11 cellular contexts compared by ENCODE assay signal in the genomic region with DNA sequence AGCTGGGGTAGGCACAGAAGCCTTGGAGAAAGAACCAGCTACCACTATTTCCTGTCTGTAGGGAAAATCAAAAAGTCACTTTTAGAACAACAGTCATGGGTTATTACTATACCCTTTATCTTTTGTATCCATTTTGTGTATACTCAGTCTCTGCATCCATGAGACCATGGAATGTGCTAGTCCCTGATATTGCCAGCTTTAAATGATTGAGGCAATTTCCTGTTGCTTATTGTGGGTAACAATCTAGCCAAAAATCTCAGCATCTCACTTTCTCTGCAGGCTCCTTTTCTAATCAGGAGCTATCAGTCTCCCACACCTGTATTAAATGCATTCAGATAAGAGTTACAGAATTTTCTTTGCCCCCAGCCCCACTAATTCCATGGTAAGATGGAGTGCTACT. TPM values are rescaled to one million over a fixed set of nuclear protein-coding genes. Genes with fewer than 3 reads are reported as not detected.
DNase-seq lines count a peak whose midpoint lies in the region; ATAC-seq, FAIRE-seq and TF ChIP-seq lines count a peak whose summit lies in the region.
"Had no signal": no experiment of that assay in that cellular context is flagged by ENCODE, and none has a peak within 500 bp of the region (broad histone marks: within the 10 kb centered on the region; RNA-seq: fewer than 3 reads in every experiment).

No MANE protein-coding gene starts in this region.

- H3K79me2 ChIP-seq in astrocyte (ENCODE audit: insufficient read depth, low read length): peaks cover 48% of the 10 kb centered on the region
- H3K79me2 ChIP-seq in neural progenitor cell (ENCODE audit: low read depth): peaks cover 39% of the 10 kb centered on the region

- H4K20me1 ChIP-seq in astrocyte (ENCODE audit: insufficient read depth, low read length) (peaks cover 59% of the 10 kb centered on the region), neural progenitor cell (ENCODE audit: low read depth) (peaks cover 31% of the 10 kb centered on the region)

- H2AFZ ChIP-seq in astrocyte (ENCODE audit: low read depth, low read length) (no peak overlapping the region), neural progenitor cell (replicated peaks) (no peak overlapping the region)

- peaks cover 45% of the 10 kb centered on the region for H3K4me1 Mint-ChIP-seq in CD8-positive, alpha-beta T cell (ENCODE audit: low read depth)
- peaks cover 61% of the 10 kb centered on the region for H3K4me1 Mint-ChIP-seq in HFFc6 (ENCODE audit: low read depth)
- peaks cover 23% of the 10 kb centered on the region for H3K4me1 Mint-ChIP-seq in astrocyte (ENCODE audit: low read depth, unreplicated experiment)
- peaks cover 25% of the 10 kb centered on the region for H3K4me1 Mint-ChIP-seq in neural progenitor cell

- peaks cover 34% of the 10 kb centered on the region for H3K4me1 ChIP-seq in CD8-positive, alpha-beta T cell (ENCODE audit: insufficient read depth, low read length)
- H3K4me1 ChIP-seq in astrocyte (ENCODE audit: insufficient read depth, low read length): peaks cover 29% of the 10 kb centered on the region
- H3K4me1 ChIP-seq in neural progenitor cell: peaks cover 16% of the 10 kb centered on the region

- H3K4me3 Mint-ChIP-seq in CD8-positive, alpha-beta T cell: peak overlapping the region; percentile 80
- H3K4me3 Mint-ChIP-seq in HFFc6 (peak overlapping the region; percentile 65; the same call in 1 of the 2 replicates), astrocyte (ENCODE audit: unreplicated experiment) (peak overlapping the region; percentile 75), neural progenitor cell (peak overlapping the region; percentile 84)

- no peak overlapping the region for H3K27ac ChIP-seq in CD8-positive, alpha-beta T cell (ENCODE audit: low read depth, low read length)
- H3K27ac ChIP-seq in astrocyte (ENCODE audit: low read depth, low read length) (peak overlapping the region; percentile 2), neural progenitor cell (no peak overlapping the region)
- H3K27ac ChIP-seq: HL-60 had no signal

- H3K27me3 Mint-ChIP-seq in CD8-positive, alpha-beta T cell (ENCODE audit: low read depth): no peaks in the 10 kb centered on the region
- H3K27me3 Mint-ChIP-seq in HFFc6 (ENCODE audit: insufficient read depth): no peaks in the 10 kb centered on the region; the same call in 1 of the 2 replicates
- H3K27me3 Mint-ChIP-seq in astrocyte (ENCODE audit: low read depth, unreplicated experiment): no peaks in the 10 kb centered on the region
- peaks cover 6% of the 10 kb centered on the region for H3K27me3 Mint-ChIP-seq in neural progenitor cell (ENCODE audit: insufficient read depth, low read depth)
- H3K27me3 Mint-ChIP-seq: activated CD4-positive, alpha-beta T cell treated with anti-CD3 and anti-CD28 coated beads for 36 hours had no signal

- no peak overlapping the region for H3K4me3 ChIP-seq in CD8-positive, alpha-beta T cell (ENCODE audit: low read depth, low read length)
- H3K4me3 ChIP-seq in astrocyte (ENCODE audit: insufficient read depth, low read depth, low read length) (peak overlapping the region; percentile 4), neural progenitor cell (no peak overlapping the region)

- FAIRE-seq in astrocyte (lab: Jason Lieb, UNC): no peak
- FAIRE-seq: keratinocyte had no signal

- POLR2A ChIA-PET in CD8-positive, alpha-beta T cell (lab: Charles Lee): interaction anchor here (1.1 to 5.0 kb wide), 3 partner anchors 12 to 192 kb away, joined by 8 to 145 read pairs (median 26); partner anchors contain the start of genes CDC25C, ETF1 and FAM53C

- H3K36me3 ChIP-seq in CD8-positive, alpha-beta T cell (ENCODE audit: insufficient read depth, low read length): peaks cover 4% of the 10 kb centered on the region
- H3K36me3 ChIP-seq in astrocyte (ENCODE audit: insufficient read depth, low read length) (peaks cover 8% of the 10 kb centered on the region), neural progenitor cell (no peaks in the 10 kb centered on the region)

- H3K9ac ChIP-seq in astrocyte (ENCODE audit: low read length) (no peak overlapping the region), neural progenitor cell (no peak overlapping the region)

- ATAC-seq in CD8-positive, alpha-beta T cell: no peak
- no peak for ATAC-seq in GM21423 (IDR thresholded peaks at IDR 0.05; ENCODE audit: unreplicated experiment)

- DNase-seq in CD8-positive, alpha-beta T cell: no peak
- DNase-seq in HFFc6: no peak
- DNase-seq in astrocyte (ENCODE audit: low read depth): no peak
- DNase-seq in neural progenitor cell (ENCODE audit: low spot score): no peak
- no peak for DNase-seq in G401 (ENCODE audit: low spot score)
- no peak for DNase-seq in NCI-H2029 (lab: John Stamatoyannopoulos, UW)
- DNase-seq: activated CD4-positive, alpha-beta T cell treated with anti-CD3 and anti-CD28 coated beads for 36 hours; sigmoid colon had no signal

- peaks cover 5% of the 10 kb centered on the region for H3K9me3 Mint-ChIP-seq in CD8-positive, alpha-beta T cell
- H3K9me3 Mint-ChIP-seq in HFFc6 (peaks cover 9% of the 10 kb centered on the region), astrocyte (ENCODE audit: unreplicated experiment) (peaks cover 2% of the 10 kb centered on the region), neural progenitor cell (peaks cover 9% of the 10 kb centered on the region)

- H3K27ac Mint-ChIP-seq in CD8-positive, alpha-beta T cell: peak overlapping the region; percentile 82
- H3K27ac Mint-ChIP-seq in HFFc6: peak overlapping the region; percentile 59; the same call in 1 of the 2 replicates
- no peak overlapping the region for H3K27ac Mint-ChIP-seq in astrocyte (ENCODE audit: unreplicated experiment)
- no peak overlapping the region for H3K27ac Mint-ChIP-seq in neural progenitor cell

- peaks cover 53% of the 10 kb centered on the region for H3F3A ChIP-seq in neural progenitor cell (ENCODE audit: low read depth)

- in situ Hi-C loops in G401 (cut with HindIII; ENCODE audit: low sequenced_read_pairs): no loop called here

- no peaks in the 10 kb centered on the region for H3K27me3 ChIP-seq in CD8-positive, alpha-beta T cell (ENCODE audit: insufficient read depth, low read length)
- no peaks in the 10 kb centered on the region for H3K27me3 ChIP-seq in astrocyte (ENCODE audit: insufficient read depth, low read length)
- no peaks in the 10 kb centered on the region for H3K27me3 ChIP-seq in neural progenitor cell
- H3K27me3 ChIP-seq: sigmoid colon had no signal

- CTCF ChIA-PET in CD8-positive, alpha-beta T cell (lab: Charles Lee): interaction anchor here (0.9 to 9.1 kb wide), 16 partner anchors 10 to 193 kb away, joined by 3 to 154 read pairs (median 5); partner anchors contain the start of genes BRD8, CDC23, CDC25C and ETF1

- intact Hi-C loops in CD8-positive, alpha-beta T cell (cut with DNase I, micrococcal nuclease): loop anchor here (5.0 kb wide), 7 partner anchors 139 to 1051 kb away; partner anchors contain the start of genes FAM13B (in 2 of the 2), HNRNPA0 (in 2 of the 2), CDC23 (in 1 of the 2) and HSPA9 (in 1 of the 2)

- no peaks in the 10 kb centered on the region for H3K9me3 ChIP-seq in CD8-positive, alpha-beta T cell (ENCODE audit: low read length)
- H3K9me3 ChIP-seq in astrocyte (ENCODE audit: insufficient read depth, low read depth, low read length) (peaks cover 4% of the 10 kb centered on the region), neural progenitor cell (ENCODE audit: low read depth) (no peaks in the 10 kb centered on the region)
- H3K9me3 ChIP-seq: sigmoid colon had no signal

- peak overlapping the region; percentile 30 for H3K4me2 ChIP-seq in astrocyte (ENCODE audit: low read length)
- no peak overlapping the region for H3K4me2 ChIP-seq in neural progenitor cell

- H3K36me3 Mint-ChIP-seq in CD8-positive, alpha-beta T cell: peaks cover 33% of the 10 kb centered on the region
- H3K36me3 Mint-ChIP-seq in HFFc6 (ENCODE audit: low read depth) (peaks cover 32% of the 10 kb centered on the region), astrocyte (ENCODE audit: low read depth, unreplicated experiment) (peaks cover 32% of the 10 kb centered on the region), neural progenitor cell (peaks cover 40% of the 10 kb centered on the region)

- TF ChIP-seq CTCF in CD8-positive, alpha-beta T cell (IDR thresholded peaks at IDR 0.05): no peak
- no peak for TF ChIP-seq CTCF in HFFc6 (IDR thresholded peaks at IDR 0.05)
- no peak for TF ChIP-seq CTCF in astrocyte (IDR thresholded peaks at IDR 0.05; ENCODE audit: insufficient read depth, low read depth, low read length)
- TF ChIP-seq CTCF in neural progenitor cell (IDR thresholded peaks at IDR 0.05): no peak

RNA-seq across cellular contexts. Expression of gene KDM3B, which starts 1.0 kb away (rescaled TPM):
- total RNA-seq in CD8-positive, alpha-beta T cell: 10 to 100 TPM; 60.2 to 60.3 TPM
- 10 to 100 TPM; 29.0 to 37.8 (median 33.3) TPM for total RNA-seq in HFFc6 (2021; fragmentation: NEBNext Ultra II Directional; extraction: Animal tissue kit (Norgen Biotek cat#: 25700))
- total RNA-seq in astrocyte (46.6 and 48.6 TPM in 2 replicates), neural progenitor cell (ENCODE audit: low replicate concordance) (130 and 136 TPM in 2 replicates)
- 56.3 and 72.0 TPM in 2 replicates for total RNA-seq in G401 (2014; rRNA removed; shearing (Covaris generic))

RNA-seq across cellular contexts. Expression of gene FAM53C, which starts 13.5 kb away (rescaled TPM):
- total RNA-seq in CD8-positive, alpha-beta T cell: 10 to 100 TPM; 99.8 to 99.9 TPM
- 10 to 100 TPM; 28.7 to 34.4 (median 29.7) TPM for total RNA-seq in HFFc6 (2021; fragmentation: NEBNext Ultra II Directional; extraction: Animal tissue kit (Norgen Biotek cat#: 25700))
- 43.8 and 46.6 TPM in 2 replicates for total RNA-seq in astrocyte
- 68.0 and 72.5 TPM in 2 replicates for total RNA-seq in neural progenitor cell (ENCODE audit: low replicate concordance)
- total RNA-seq in G401 (2014; rRNA removed; shearing (Covaris generic)): 57.3 and 76.4 TPM in 2 replicates

RNA-seq across cellular contexts. Expression of gene CDC25C, which starts 19.9 kb away (rescaled TPM):
- total RNA-seq in CD8-positive, alpha-beta T cell: not detected
- total RNA-seq in HFFc6 (2021; fragmentation: NEBNext Ultra II Directional; extraction: Animal tissue kit (Norgen Biotek cat#: 25700)): 10 to 100 TPM in 1 of 6 experiments, 1 to 10 TPM in 5; 4.1 to 10.5 (median 8.7) TPM
- 1.6 and 1.7 TPM in 2 replicates for total RNA-seq in astrocyte
- total RNA-seq in neural progenitor cell (ENCODE audit: low replicate concordance): 45.8 and 48.6 TPM in 2 replicates
- 39.8 and 57.5 TPM in 2 replicates for total RNA-seq in G401 (2014; rRNA removed; shearing (Covaris generic))

Comparison
In these comparisons a context has a peak if more than half of its experiments do, and no peak if none do; other contexts are left out.
1. H3K27ac Mint-ChIP-seq: peak in CD8-positive, alpha-beta T cell (single experiment) and HFFc6 (single experiment); none in astrocyte (single experiment) and neural progenitor cell (single experiment).
2. Peak in every context shown above with its lines, with median percentiles within 50 percentile points of each other: H3K4me3 Mint-ChIP-seq.